24 cellular contexts compared by ENCODE assay signal in the genomic region with DNA sequence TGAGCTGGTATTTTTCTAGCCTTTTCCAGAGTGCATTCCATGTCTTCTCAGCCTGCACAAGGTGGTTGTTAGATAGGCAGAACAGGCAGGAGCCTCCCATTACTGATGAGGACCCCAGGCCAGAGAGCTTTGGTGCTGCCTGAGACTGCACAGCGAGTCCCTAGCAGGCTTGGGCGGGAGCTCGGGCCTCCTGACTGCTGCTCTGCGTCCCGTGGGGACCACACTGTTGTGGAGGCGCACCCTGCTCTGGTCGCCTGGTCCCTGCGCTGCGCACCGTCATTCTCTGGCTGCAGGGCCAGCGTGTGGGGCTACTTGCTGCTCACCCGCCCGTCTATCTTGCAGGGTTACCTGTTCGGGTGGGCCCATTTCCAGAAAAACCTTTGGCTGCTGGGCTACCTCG. TPM values are rescaled to one million over a fixed set of nuclear protein-coding genes. Genes with fewer than 3 reads are reported as not detected.
"Had no signal": no experiment of that assay in that cellular context is flagged by ENCODE, and none has a peak within 500 bp of the region (broad histone marks: within the 10 kb centered on the region; RNA-seq: fewer than 3 reads in every experiment).

No MANE protein-coding gene starts in this region.

- ATAC-seq: effector memory CD8-positive, alpha-beta T cell; esophagus mucosa; left ventricle myocardium superior; WTC11 had no signal

- FAIRE-seq: astrocyte, colon, endothelial cell of umbilical vein had no signal

- H3K4me1 ChIP-seq: thyroid gland had no signal

- H3K27ac ChIP-seq: thyroid gland had no signal

- H3K4me3 ChIP-seq: dorsolateral prefrontal cortex, spleen, thyroid gland had no signal

- H3K27me3 ChIP-seq: dorsolateral prefrontal cortex, spleen, thyroid gland had no signal

- H3K9me3 ChIP-seq: spleen, thyroid gland had no signal

- H3K36me3 ChIP-seq: thyroid gland had no signal

- DNase-seq: activated CD4-positive, alpha-beta T cell treated with anti-CD3 and anti-CD28 coated beads, Interleukin-2, amount 50 U/mL, for 4 hours; activated CD8-positive, alpha-beta memory T cell treated with anti-CD3 and anti-CD28 coated beads, Interleukin-2, amount 50 U/mL, for 48 hours; activated naive CD4-positive, alpha-beta T cell treated with Interleukin-2 at 50 U/mL for 16 hours; activated naive CD8-positive, alpha-beta T cell treated with anti-CD3 and anti-CD28 coated beads for 36 hours; activated T-cell treated with anti-CD3 and anti-CD28 coated beads, Interleukin-2, amount 50 U/mL, for 48 hours; central memory CD4-positive, alpha-beta T cell; dorsolateral prefrontal cortex; effector memory CD8-positive, alpha-beta T cell; foreskin melanocyte; hippocampal formation; left ventricle myocardium superior; mammary epithelial cell; retina; spleen; stimulated activated CD4-positive, alpha-beta T cell treated with anti-CD3 and anti-CD28 coated beads, Interleukin-4, amount 100 ng/mL, for 24 hours; substantia nigra; T1000; thyroid gland had no signal

RNA-seq across cellular contexts. Expression of a gene that starts 44.2 kb away (rescaled TPM):
- total RNA-seq: activated CD8-positive, alpha-beta memory T cell treated with anti-CD3 and anti-CD28 coated beads for 36 hours; activated naive CD8-positive, alpha-beta T cell treated with anti-CD3 and anti-CD28 coated beads for 36 hours; endothelial cell of umbilical vein had no signal
- polyA plus RNA-seq: endothelial cell of umbilical vein had no signal
